15 cellular contexts compared by ENCODE assay signal in the genomic region with DNA sequence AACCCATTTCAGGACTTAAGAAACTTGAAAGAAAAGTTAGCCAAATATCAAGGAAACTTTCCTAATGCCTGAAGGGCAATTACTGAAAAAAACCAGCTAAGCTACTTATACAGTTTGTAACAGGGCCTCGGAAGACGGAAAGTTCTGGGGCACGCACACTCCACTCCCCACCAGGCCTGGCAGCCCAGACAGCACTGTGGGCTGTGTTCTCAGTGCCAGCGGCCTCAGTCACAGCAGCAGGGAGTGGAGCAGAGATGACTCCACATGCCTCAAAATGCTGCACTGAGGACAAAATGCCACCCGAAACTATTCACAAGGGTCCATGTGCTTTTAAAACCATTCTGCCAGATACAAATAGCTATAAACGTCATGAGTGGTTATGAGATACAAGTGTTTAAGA. TPM values are rescaled to one million over a fixed set of nuclear protein-coding genes. Genes with fewer than 3 reads are reported as not detected.
DNase-seq lines count a peak whose midpoint lies in the region; ATAC-seq and TF ChIP-seq lines count a peak whose summit lies in the region.
"Had no signal": no experiment of that assay in that cellular context is flagged by ENCODE, and none has a peak within 500 bp of the region (broad histone marks: within the 10 kb centered on the region; RNA-seq: fewer than 3 reads in every experiment).

No MANE protein-coding gene starts in this region.

- H3K9me3 Mint-ChIP-seq in activated naive CD4-positive, alpha-beta T cell treated with anti-CD3 and anti-CD28 coated beads, Interleukin-2, amount 10 ng/mL, durations not matched to agents 7 days and 5 days: no peaks in the 10 kb centered on the region
- no peaks in the 10 kb centered on the region for H3K9me3 Mint-ChIP-seq in activated naive CD4-positive, alpha-beta T cell treated with anti-CD3 and anti-CD28 coated beads, Interleukin-2, amount 50 U/mL, for 72 hours
- H3K9me3 Mint-ChIP-seq in GM23338: no peaks in the 10 kb centered on the region
- no peaks in the 10 kb centered on the region for H3K9me3 Mint-ChIP-seq in endodermal cell
- H3K9me3 Mint-ChIP-seq: CD4-positive, alpha-beta memory T cell; H9; IgD-negative memory B cell had no signal

- no peak for TF ChIP-seq EP300 in ovary (IDR thresholded peaks at IDR 0.05)

- H3K27ac ChIP-seq in GM23338 (ENCODE audit: low read depth) (0 out of 2 replicates have a peak overlapping the region, but pooled peaks have one; percentile 36), endodermal cell (ENCODE audit: low read depth, low read length) (no peak overlapping the region), ovary (no peak overlapping the region)
- H3K27ac ChIP-seq: C4-2B, GM23248 had no signal

- H3K4me2 ChIP-seq in GM23338: no peak overlapping the region

- H3K36me3 Mint-ChIP-seq in activated naive CD4-positive, alpha-beta T cell treated with anti-CD3 and anti-CD28 coated beads, Interleukin-2, amount 10 ng/mL, durations not matched to agents 7 days and 5 days: peaks cover 59% of the 10 kb centered on the region
- H3K36me3 Mint-ChIP-seq in activated naive CD4-positive, alpha-beta T cell treated with anti-CD3 and anti-CD28 coated beads, Interleukin-2, amount 50 U/mL, for 72 hours: peaks cover 29 to 40% of the 10 kb centered on the region in 2 donors
- H3K36me3 Mint-ChIP-seq in GM23338 (ENCODE audit: low read depth): peaks cover 100% of the 10 kb centered on the region
- H3K36me3 Mint-ChIP-seq in endodermal cell (ENCODE audit: low read depth): peaks cover 83% of the 10 kb centered on the region
- H3K36me3 Mint-ChIP-seq: IgD-negative memory B cell had no signal

- intact Hi-C loops in ovary (cut with DNase I): loop anchor here in 1 of 4 donors (10.0 kb wide), 1 partner anchor 103 kb away; a partner anchor contains a TSS

- ATAC-seq in activated naive CD4-positive, alpha-beta T cell treated with anti-CD3 and anti-CD28 coated beads, Interleukin-2, amount 50 U/mL, for 72 hours: no peak
- ATAC-seq in GM23338 (no peak), HG03469 (IDR thresholded peaks at IDR 0.05; ENCODE audit: unreplicated experiment) (no peak)

- peaks cover 76% of the 10 kb centered on the region for H3F3A ChIP-seq in GM23338 (replicated peaks; ENCODE audit: low read depth)

- H3K36me3 ChIP-seq in GM23338 (ENCODE audit: insufficient read depth) (peaks cover 83% of the 10 kb centered on the region), endodermal cell (ENCODE audit: control insufficient read depth, insufficient read depth, low read length) (peaks cover 98% of the 10 kb centered on the region), ovary (no peaks in the 10 kb centered on the region)

- TF ChIP-seq POLR2A in ovary (IDR thresholded peaks at IDR 0.05): no peak

- H3K27me3 Mint-ChIP-seq in activated naive CD4-positive, alpha-beta T cell treated with anti-CD3 and anti-CD28 coated beads, Interleukin-2, amount 10 ng/mL, durations not matched to agents 7 days and 5 days: no peaks in the 10 kb centered on the region
- H3K27me3 Mint-ChIP-seq in GM23338 (ENCODE audit: insufficient read depth, low read depth, poor library complexity): peaks cover 9% of the 10 kb centered on the region
- H3K27me3 Mint-ChIP-seq in endodermal cell (ENCODE audit: insufficient read depth): no peaks in the 10 kb centered on the region
- H3K27me3 Mint-ChIP-seq: CD4-positive, alpha-beta memory T cell; IgD-negative memory B cell had no signal

- peaks cover 62% of the 10 kb centered on the region for H4K20me1 ChIP-seq in GM23338 (replicated peaks; ENCODE audit: insufficient read depth)

- no peak overlapping the region for H3K4me3 Mint-ChIP-seq in activated naive CD4-positive, alpha-beta T cell treated with anti-CD3 and anti-CD28 coated beads, Interleukin-2, amount 10 ng/mL, durations not matched to agents 7 days and 5 days
- H3K4me3 Mint-ChIP-seq in GM23338 (no peak overlapping the region), endodermal cell (no peak overlapping the region)
- H3K4me3 Mint-ChIP-seq: CD4-positive, alpha-beta memory T cell; H9 had no signal

- TF ChIP-seq CTCF in GM23338 (conservative IDR thresholded peaks at IDR 0.05; ENCODE audit: low read depth in 2 of 2) (no peak), endodermal cell (conservative IDR thresholded peaks at IDR 0.05) (no peak), ovary (IDR thresholded peaks at IDR 0.05) (no peak)

- H3K9me2 ChIP-seq in GM23338 (ENCODE audit: insufficient read depth): no peaks in the 10 kb centered on the region

- WGBS in endodermal cell (ENCODE audit: insufficient coverage in 1 of 2, insufficient read length in 1 of 2), 2 experiments: 96 to 98% methylated on average over 5 to 6 of the region's 6 CpGs
- WGBS in ovary, 3 donors: 84 to 93% (median 91%) methylated on average over 6 of the region's 6 CpGs

- H3K27ac Mint-ChIP-seq in activated naive CD4-positive, alpha-beta T cell treated with anti-CD3 and anti-CD28 coated beads, Interleukin-2, amount 10 ng/mL, durations not matched to agents 7 days and 5 days: peak overlapping the region; percentile 65
- peak overlapping the region in 1 of 2 donors; percentile 44 for H3K27ac Mint-ChIP-seq in activated naive CD4-positive, alpha-beta T cell treated with anti-CD3 and anti-CD28 coated beads, Interleukin-2, amount 50 U/mL, for 72 hours
- no peak overlapping the region for H3K27ac Mint-ChIP-seq in GM23338
- H3K27ac Mint-ChIP-seq in endodermal cell: peak overlapping the region; percentile 55
- H3K27ac Mint-ChIP-seq: H9 had no signal

- no peak for DNase-seq in activated naive CD4-positive, alpha-beta T cell treated with anti-CD3 and anti-CD28 coated beads, Interleukin-2, amount 10 ng/mL, durations not matched to agents 7 days and 5 days
- DNase-seq in activated naive CD4-positive, alpha-beta T cell treated with anti-CD3 and anti-CD28 coated beads, Interleukin-2, amount 50 U/mL, for 72 hours (ENCODE audit: low spot score in 2 of 2): no peak
- DNase-seq in GM23338 (ENCODE audit: low spot score): no peak
- DNase-seq in endodermal cell: no peak
- no peak for DNase-seq in ovary
- DNase-seq in retina: no peak
- DNase-seq: BE2C; CD4-positive, alpha-beta memory T cell; DND-41; GDM1; GM23248; H9 had no signal

- H3K4me3 ChIP-seq in GM23338 (no peak overlapping the region), endodermal cell (ENCODE audit: low read length) (no peak overlapping the region), ovary (no peak overlapping the region)
- H3K4me3 ChIP-seq: GM23248 had no signal

- H3K79me2 ChIP-seq in GM23338 (replicated peaks; ENCODE audit: insufficient read depth): peaks cover 60% of the 10 kb centered on the region

- no peaks in the 10 kb centered on the region for H3K4me1 Mint-ChIP-seq in activated naive CD4-positive, alpha-beta T cell treated with anti-CD3 and anti-CD28 coated beads, Interleukin-2, amount 10 ng/mL, durations not matched to agents 7 days and 5 days
- H3K4me1 Mint-ChIP-seq in GM23338 (peaks cover 7% of the 10 kb centered on the region; the same call in 2 of the 3 replicates), endodermal cell (peaks cover 8% of the 10 kb centered on the region)

- no peak overlapping the region for H3K9ac ChIP-seq in endodermal cell (ENCODE audit: extremely low read depth, low read length, poor library complexity, severe bottlenecking)
- H3K9ac ChIP-seq: GM23248 had no signal

- no peak overlapping the region for H2AFZ ChIP-seq in GM23338
- H2AFZ ChIP-seq: GM23248 had no signal

- CTCF ChIA-PET in activated naive CD4-positive, alpha-beta T cell treated with anti-CD3 and anti-CD28 coated beads, Interleukin-2, amount 10 ng/mL, durations not matched to agents 7 days and 5 days (lab: Charles Lee): no interaction called here

- H3K9me3 ChIP-seq in endodermal cell (ENCODE audit: control insufficient read depth, low read length) (no peaks in the 10 kb centered on the region), ovary (no peaks in the 10 kb centered on the region)
- H3K9me3 ChIP-seq: BE2C had no signal

- H3K4me1 ChIP-seq in GM23338 (ENCODE audit: insufficient read depth): no peaks in the 10 kb centered on the region
- no peaks in the 10 kb centered on the region for H3K4me1 ChIP-seq in endodermal cell (ENCODE audit: control insufficient read depth, insufficient read depth, low read length)
- H3K4me1 ChIP-seq in ovary (ENCODE audit: insufficient read depth): no peaks in the 10 kb centered on the region
- H3K4me1 ChIP-seq: BE2C had no signal

- no peaks in the 10 kb centered on the region for H3K27me3 ChIP-seq in GM23338 (ENCODE audit: insufficient read depth)
- no peaks in the 10 kb centered on the region for H3K27me3 ChIP-seq in endodermal cell (ENCODE audit: control insufficient read depth, insufficient read depth, low read length, poor library complexity, severe bottlenecking)
- no peaks in the 10 kb centered on the region for H3K27me3 ChIP-seq in ovary
- H3K27me3 ChIP-seq: BE2C had no signal

RNA-seq across cellular contexts. Expression of a gene that starts 6.3 kb away (rescaled TPM):
- total RNA-seq in activated naive CD4-positive, alpha-beta T cell treated with anti-CD3 and anti-CD28 coated beads, Interleukin-2, amount 50 U/mL, for 72 hours: 10 to 100 TPM; 53.8 to 57.6 TPM
- 117 and 118 TPM in 2 replicates for total RNA-seq in GM23338 (2014; rRNA removed; shearing (Covaris generic))
- polyA plus RNA-seq in GM23338 (2016; fragmentation: Nextera tagmentation; extraction: Ambion mirVana) (143 and 152 TPM in 2 replicates), ovary (10 to 100 TPM in 1 of 2 donors, 1 to 10 TPM in 1; 3.1 to 48.1 TPM)
- total RNA-seq in endodermal cell (10 to 100 TPM; 75.8 to 94.7 TPM), ovary (10 to 100 TPM; 39.0 to 66.3 (median 51.3) TPM)
- 81.0 TPM for polyA plus RNA-seq in endodermal cell (2013, experiment 1 of 2)
- 77.4 TPM for polyA plus RNA-seq in endodermal cell (2013, experiment 2 of 2)

RNA-seq across cellular contexts. Expression of a gene that starts 10.2 kb away (rescaled TPM):
- total RNA-seq in activated naive CD4-positive, alpha-beta T cell treated with anti-CD3 and anti-CD28 coated beads, Interleukin-2, amount 50 U/mL, for 72 hours: 100 to 1,000 TPM; 289 to 296 TPM
- 372 and 384 TPM in 2 replicates for total RNA-seq in GM23338 (2014; rRNA removed; shearing (Covaris generic))
- polyA plus RNA-seq in GM23338 (2016; fragmentation: Nextera tagmentation; extraction: Ambion mirVana) (298 and 315 TPM in 2 replicates), ovary (100 to 1,000 TPM in 1 of 2 donors, 10 to 100 TPM in 1; 85.2 to 138 TPM)
- total RNA-seq in endodermal cell (100 to 1,000 TPM; 273 to 289 TPM), ovary (100 to 1,000 TPM in 6 of 7 donors, 10 to 100 TPM in 1; 78.0 to 172 (median 153) TPM)
- polyA plus RNA-seq in endodermal cell (2013, experiment 1 of 2): 236 TPM
- polyA plus RNA-seq in endodermal cell (2013, experiment 2 of 2): 216 TPM

RNA-seq across cellular contexts. Expression of a gene that starts 21.5 kb away (rescaled TPM):
- total RNA-seq in activated naive CD4-positive, alpha-beta T cell treated with anti-CD3 and anti-CD28 coated beads, Interleukin-2, amount 50 U/mL, for 72 hours: 1 to 10 TPM; 1.3 to 1.5 TPM
- total RNA-seq in GM23338 (2014; rRNA removed; shearing (Covaris generic)): 0.66 TPM in 1 of 2 replicates, not detected in the other
- 0.23 and 0.42 TPM in 2 replicates for polyA plus RNA-seq in GM23338 (2016; fragmentation: Nextera tagmentation; extraction: Ambion mirVana)
- total RNA-seq in endodermal cell: 1 to 10 TPM in 1 of 2 donors, under 1 TPM in 1; 0.35 to 1.3 TPM
- 0.53 TPM for polyA plus RNA-seq in endodermal cell (2013, experiment 1 of 2)
- polyA plus RNA-seq in endodermal cell (2013, experiment 2 of 2): 0.83 TPM
- total RNA-seq in ovary: 1 to 10 TPM in 1 of 7 donors, under 1 TPM in 6; 0.37 to 1.1 (median 0.75) TPM
- under 1 TPM in 1 of 2 donors, not detected in 1; 0.69 TPM for polyA plus RNA-seq in ovary
- total RNA-seq: GM23248 had no signal
- polyA plus RNA-seq: CD4-positive, alpha-beta memory T cell; IgD-negative memory B cell had no signal

RNA-seq across cellular contexts. Expression of a gene that starts 34.3 kb away (rescaled TPM):
- total RNA-seq in activated naive CD4-positive, alpha-beta T cell treated with anti-CD3 and anti-CD28 coated beads, Interleukin-2, amount 50 U/mL, for 72 hours: 10 to 100 TPM; 19.0 to 22.5 TPM
- 42.0 and 45.5 TPM in 2 replicates for total RNA-seq in GM23338 (2014; rRNA removed; shearing (Covaris generic))
- polyA plus RNA-seq in GM23338 (2016; fragmentation: Nextera tagmentation; extraction: Ambion mirVana): 22.6 and 22.7 TPM in 2 replicates
- 10 to 100 TPM; 24.5 to 29.6 TPM for total RNA-seq in endodermal cell
- polyA plus RNA-seq in endodermal cell (2013, experiment 1 of 2): 25.0 TPM
- polyA plus RNA-seq in endodermal cell (2013, experiment 2 of 2): 18.9 TPM
- 10 to 100 TPM; 18.3 to 26.2 (median 22.7) TPM for total RNA-seq in ovary
- 10 to 100 TPM in 1 of 2 donors, under 1 TPM in 1; 0.58 to 23.5 TPM for polyA plus RNA-seq in ovary

RNA-seq across cellular contexts. Expression of a gene that starts 43.1 kb away (rescaled TPM):
- total RNA-seq in activated naive CD4-positive, alpha-beta T cell treated with anti-CD3 and anti-CD28 coated beads, Interleukin-2, amount 50 U/mL, for 72 hours: 10 to 100 TPM; 15.1 to 20.9 TPM
- 59.3 and 80.3 TPM in 2 replicates for total RNA-seq in GM23338 (2014; rRNA removed; shearing (Covaris generic))
- polyA plus RNA-seq in GM23338 (2016; fragmentation: Nextera tagmentation; extraction: Ambion mirVana) (44.4 and 52.1 TPM in 2 replicates), ovary (1 to 10 TPM; 2.5 to 5.2 TPM)
- total RNA-seq in endodermal cell (10 to 100 TPM; 31.0 to 32.0 TPM), ovary (10 to 100 TPM in 1 of 7 donors, 1 to 10 TPM in 6; 5.0 to 12.3 (median 7.5) TPM)
- polyA plus RNA-seq in endodermal cell (2013, experiment 1 of 2): 32.6 TPM
- polyA plus RNA-seq in endodermal cell (2013, experiment 2 of 2): 31.5 TPM
